Comparison of ENCODE assay signal across 20 cellular contexts in genomic region chr1:232980336-232980978, GRCh38. TPM values are rescaled to one million over a fixed set of nuclear protein-coding genes. Genes with fewer than 3 reads are reported as not detected.
DNase-seq lines count a peak whose midpoint lies in the region; ATAC-seq, FAIRE-seq and TF ChIP-seq lines count a peak whose summit lies in the region.
"Had no signal": no experiment of that assay in that cellular context is flagged by ENCODE, and none has a peak within 500 bp of the region (broad histone marks: within the 10 kb centered on the region; RNA-seq: fewer than 3 reads in every experiment).

No MANE protein-coding gene starts in this region.

- H3K4ac ChIP-seq in H9 (ENCODE audit: low read depth, low read length), result no peak overlapping the region

- H3K4me1 Mint-ChIP-seq in H9 (peaks cover 8 to 10% of the 10 kb centered on the region in 2 experiments), astrocyte (ENCODE audit: low read depth, unreplicated experiment) (peaks cover 15% of the 10 kb centered on the region)

- peaks cover 12 to 34% (median 33%) of the 10 kb centered on the region in 3 experiments for H3K36me3 Mint-ChIP-seq in H9 (ENCODE audit: insufficient read depth in 1 of 3, low read depth in 3 of 3)
- H3K36me3 Mint-ChIP-seq in astrocyte (ENCODE audit: low read depth, unreplicated experiment), result peaks cover 24% of the 10 kb centered on the region

- no peak overlapping the region for H3K56ac ChIP-seq in H9 (ENCODE audit: insufficient read length, low read depth, low read length)

- H4K8ac ChIP-seq in H9 (replicated peaks; ENCODE audit: insufficient read length, low read depth, low read length), result no peak overlapping the region

- no peak overlapping the region for H4K91ac ChIP-seq in H9 (ENCODE audit: insufficient read length, low read depth, low read length)

- no peaks in the 10 kb centered on the region for H3K4me1 ChIP-seq in H9 (ENCODE audit: insufficient read depth, low read length)
- peaks cover 14% of the 10 kb centered on the region for H3K4me1 ChIP-seq in astrocyte (ENCODE audit: insufficient read depth, low read length)
- peaks cover 10% of the 10 kb centered on the region for H3K4me1 ChIP-seq in keratinocyte (ENCODE audit: control insufficient read depth, extremely low read depth, insufficient read depth, low read length)
- H3K4me1 ChIP-seq in transverse colon, result peaks cover 0 to 11% (median 7%) of the 10 kb centered on the region in 4 donors

- no peak overlapping the region for H2BK5ac ChIP-seq in H9 (ENCODE audit: insufficient read length, low read length)

- no peak overlapping the region for H4K5ac ChIP-seq in H9 (ENCODE audit: insufficient read length, low read depth, low read length)

- FAIRE-seq in astrocyte (lab: Jason Lieb, UNC) (peak; percentile 9), keratinocyte (lab: Jason Lieb, UNC) (no peak)
- FAIRE-seq: kidney had no signal

- no peak overlapping the region for H3K18ac ChIP-seq in H9 (ENCODE audit: insufficient read length, low read depth, low read length)

- H3K23me2 ChIP-seq in H9 (ENCODE audit: insufficient read length, low read depth, low read length, poor library complexity, severe bottlenecking), result no peaks in the 10 kb centered on the region

- H2BK12ac ChIP-seq in H9 (ENCODE audit: insufficient read length, low read depth, low read length), result no peak overlapping the region

- WGBS in H9 (ENCODE audit: extremely low coverage, insufficient read length, low lambda C conversion rate), result no CpG with 5 or more reads among the region's 14 CpGs
- WGBS in transverse colon (ENCODE audit: low coverage in 1 of 2), 2 donors, result 84 to 85% methylated on average over 5 to 14 of the region's 14 CpGs

- no peaks in the 10 kb centered on the region for H3K9me1 ChIP-seq in keratinocyte (ENCODE audit: control insufficient read depth, extremely low read depth, insufficient read depth, low read length)

- H2AK5ac ChIP-seq in H9 (ENCODE audit: insufficient read length, low read length), result no peak overlapping the region

- H4K20me1 ChIP-seq in H9 (ENCODE audit: control insufficient read depth, insufficient read depth, insufficient read length) (no peaks in the 10 kb centered on the region), astrocyte (ENCODE audit: insufficient read depth, low read length) (no peaks in the 10 kb centered on the region), keratinocyte (ENCODE audit: control insufficient read depth, extremely low read depth, insufficient read depth, low read length) (no peaks in the 10 kb centered on the region)

- no peak overlapping the region for H2BK20ac ChIP-seq in H9 (ENCODE audit: low read depth, low read length, poor library complexity, severe bottlenecking)

- no peak; the same call in 2 of the 3 replicates for TF ChIP-seq CTCF in H9 (conservative IDR thresholded peaks at IDR 0.05)
- TF ChIP-seq CTCF in astrocyte (IDR thresholded peaks at IDR 0.05; ENCODE audit: insufficient read depth, low read depth, low read length), result no peak
- TF ChIP-seq CTCF in keratinocyte (optimal IDR thresholded peaks at IDR 0.05 in 1 of 3, IDR thresholded peaks at IDR 0.05 in 1 of 3, conservative IDR thresholded peaks at IDR 0.05 in 1 of 3; ENCODE audit: extremely low read depth in 1 of 3, insufficient read depth in 2 of 3, low read length in 3 of 3), result peak in 2 of 3 experiments; percentile 8 to 64
- TF ChIP-seq CTCF in transverse colon (IDR thresholded peaks at IDR 0.05), result no peak

- H3K27me3 ChIP-seq in H9 (ENCODE audit: insufficient read depth, low read length) (no peaks in the 10 kb centered on the region), astrocyte (ENCODE audit: insufficient read depth, low read length) (no peaks in the 10 kb centered on the region), keratinocyte (ENCODE audit: control insufficient read depth, extremely low read depth, insufficient read depth, low read length) (no peaks in the 10 kb centered on the region), transverse colon (no peaks in the 10 kb centered on the region)
- H3K27me3 ChIP-seq: stomach, vagina had no signal

- H3K9ac ChIP-seq in H9 (ENCODE audit: extremely low read depth, insufficient read length, low read length) (no peak overlapping the region), astrocyte (ENCODE audit: low read length) (no peak overlapping the region), keratinocyte (ENCODE audit: control insufficient read depth, extremely low read depth, insufficient read depth, low read length) (no peak overlapping the region)

- H3K4me3 ChIP-seq in astrocyte (ENCODE audit: insufficient read depth, low read depth, low read length) (no peak overlapping the region), keratinocyte (ENCODE audit: control insufficient read depth in 2 of 3, extremely low read depth in 1 of 3, insufficient read depth in 2 of 3, low read depth in 1 of 3, low read length in 3 of 3) (no peak overlapping the region), transverse colon (no peak overlapping the region)
- H3K4me3 ChIP-seq: stomach, vagina had no signal

- H2BK120ac ChIP-seq in H9 (ENCODE audit: low read depth, low read length, poor library complexity, severe bottlenecking), result no peak overlapping the region

- H3K36me3 ChIP-seq in astrocyte (ENCODE audit: insufficient read depth, low read length) (peaks cover 6% of the 10 kb centered on the region), keratinocyte (ENCODE audit: control insufficient read depth in 2 of 2, extremely low read depth in 1 of 2, insufficient read depth in 2 of 2, low read length in 2 of 2) (peaks cover 3 to 13% of the 10 kb centered on the region in 2 experiments), transverse colon (peaks cover 0 to 6% (median 0%) of the 10 kb centered on the region in 4 donors)
- H3K36me3 ChIP-seq: vagina had no signal

- no peaks in the 10 kb centered on the region for H3K9me3 ChIP-seq in H9 (ENCODE audit: control insufficient read depth, low read depth, low read length)
- no peaks in the 10 kb centered on the region for H3K9me3 ChIP-seq in astrocyte (ENCODE audit: insufficient read depth, low read depth, low read length)
- no peaks in the 10 kb centered on the region for H3K9me3 ChIP-seq in keratinocyte (ENCODE audit: control insufficient read depth, low read depth, low read length)
- H3K9me3 ChIP-seq in transverse colon, result no peaks in the 10 kb centered on the region
- H3K9me3 ChIP-seq: stomach, vagina had no signal

- H2BK15ac ChIP-seq in H9 (ENCODE audit: low read depth, low read length), result no peak overlapping the region

- H3K23ac ChIP-seq in H9 (ENCODE audit: insufficient read length, low read depth, low read length), result no peak overlapping the region

- no peak for TF ChIP-seq EP300 in transverse colon (IDR thresholded peaks at IDR 0.05; ENCODE audit: low read depth)

- no peak overlapping the region for H3K4me2 ChIP-seq in H9 (ENCODE audit: insufficient read depth, insufficient read length, low read length)
- no peak overlapping the region for H3K4me2 ChIP-seq in astrocyte (ENCODE audit: low read length)
- H3K4me2 ChIP-seq in keratinocyte (ENCODE audit: control insufficient read depth, extremely low read depth, insufficient read depth, low read depth, low read length), result peak overlapping the region; percentile 8

- H3K79me1 ChIP-seq in H9 (ENCODE audit: insufficient read depth, low read depth, low read length, poor library complexity, severe bottlenecking), result no peaks in the 10 kb centered on the region

- H3K27ac ChIP-seq in H9 (ENCODE audit: insufficient read length, low read depth, low read length) (no peak overlapping the region), astrocyte (ENCODE audit: low read depth, low read length) (no peak overlapping the region), keratinocyte (ENCODE audit: control insufficient read depth, insufficient read depth, low read length) (no peak overlapping the region), transverse colon (no peak overlapping the region)
- H3K27ac ChIP-seq: HL-60, stomach, vagina had no signal

- no peak for TF ChIP-seq POLR2A in transverse colon (IDR thresholded peaks at IDR 0.05)

- peak; percentile 74 for DNase-seq in Ammon's horn (ENCODE audit: low spot score)
- DNase-seq in H9, result peak; percentile 70
- peak; percentile 53 for DNase-seq in astrocyte (ENCODE audit: low read depth)
- DNase-seq in keratinocyte (ENCODE audit: low read depth, low spot score), result no peak
- DNase-seq in hepatic stellate cell (ENCODE audit: low spot score), result no peak
- DNase-seq in mucosa of gallbladder (ENCODE audit: low spot score), result no peak
- DNase-seq in transverse colon, result no peak
- DNase-seq: activated CD4-positive, alpha-beta T cell treated with anti-CD3 and anti-CD28 coated beads, Interleukin-2, amount 50 U/mL, for 1 hour; activated T-cell treated with anti-CD3 and anti-CD28 coated beads, Interleukin-2, amount 50 U/mL, for 72 hours; amniotic stem cell; cortex of kidney; KG1; kidney; midbrain; NCI-H1105 treated with DMSO at 0.1 percent for 48 hours; stomach; T1000 had no signal

- no peak for ATAC-seq in GM18873 (IDR thresholded peaks at IDR 0.05; ENCODE audit: low FRiP score, unreplicated experiment)
- ATAC-seq: activated T-cell treated with anti-CD3 and anti-CD28 coated beads, Interleukin-2, amount 50 U/mL, for 72 hours had no signal

- H3K4me3 Mint-ChIP-seq in H9 (no peak overlapping the region), astrocyte (ENCODE audit: unreplicated experiment) (no peak overlapping the region)
- H3K4me3 Mint-ChIP-seq: activated T-cell treated with anti-CD3 and anti-CD28 coated beads, Interleukin-2, amount 50 U/mL, for 72 hours had no signal

- intact Hi-C loops in transverse colon (cut with DNase I; ENCODE audit: low total_unique reads), result no loop called here

- no peak overlapping the region for H2AFZ ChIP-seq in H9 (ENCODE audit: low read length)
- H2AFZ ChIP-seq in astrocyte (ENCODE audit: low read depth, low read length), result no peak overlapping the region
- H2AFZ ChIP-seq in keratinocyte (ENCODE audit: control insufficient read depth, low read length), result no peak overlapping the region

- H3K79me2 ChIP-seq in H9 (ENCODE audit: insufficient read depth, low read length) (no peaks in the 10 kb centered on the region), astrocyte (ENCODE audit: insufficient read depth, low read length) (no peaks in the 10 kb centered on the region), keratinocyte (ENCODE audit: control insufficient read depth, insufficient read depth, low read length) (no peaks in the 10 kb centered on the region)

- no peak overlapping the region for H3K14ac ChIP-seq in H9 (ENCODE audit: insufficient read depth, low read length)

- no peak overlapping the region; a peak in 1 of 7 replicates for H3K27ac Mint-ChIP-seq in H9
- no peak overlapping the region for H3K27ac Mint-ChIP-seq in astrocyte (ENCODE audit: unreplicated experiment)
- H3K27ac Mint-ChIP-seq: activated T-cell treated with anti-CD3 and anti-CD28 coated beads, Interleukin-2, amount 50 U/mL, for 72 hours had no signal

- no peak overlapping the region for H3T11ph ChIP-seq in H9 (ENCODE audit: low read length)

- H3K27me3 Mint-ChIP-seq in H9 (ENCODE audit: low read depth) (peaks cover 2% of the 10 kb centered on the region; the same call in 1 of the 2 replicates), astrocyte (ENCODE audit: low read depth, unreplicated experiment) (no peaks in the 10 kb centered on the region)

- dilution Hi-C loops in keratinocyte (cut with MboI; ENCODE audit: extremely low pct_ligation_motif_present, low sequenced_read_pairs), result no loop called here

- H3K9me3 Mint-ChIP-seq in H9, result no peaks in the 10 kb centered on the region
- no peaks in the 10 kb centered on the region for H3K9me3 Mint-ChIP-seq in astrocyte (ENCODE audit: unreplicated experiment)
- H3K9me3 Mint-ChIP-seq: activated T-cell treated with anti-CD3 and anti-CD28 coated beads, Interleukin-2, amount 50 U/mL, for 72 hours had no signal

- in situ Hi-C loops in transverse colon (cut with MboI; ENCODE audit: low pct_ligation_motif_present in 1 of 4, low pct_unique_long_range_greater_than_20kb in 1 of 4, low sequenced_read_pairs in 3 of 4), result no loop called here

RNA-seq across cellular contexts. Expression of gene NTPCR, which starts 30.0 kb away (rescaled TPM):
- 87.4 and 92.3 TPM in 2 replicates for total RNA-seq in H9 (2021)
- 41.5 and 54.5 TPM in 2 replicates for total RNA-seq in astrocyte
- 25.2 to 40.0 TPM (median 31.5 TPM) in 3 replicates for polyA plus RNA-seq in keratinocyte
- 18.1 TPM for polyA plus RNA-seq in keratinocyte (2011; ENCODE audit: low read depth)
- polyA plus RNA-seq in keratinocyte (2011; cell fraction: cytosol; rRNA removed), result 33.7 and 42.9 TPM in 2 replicates
- 16.6 and 17.1 TPM in 2 replicates for polyA plus RNA-seq in keratinocyte (2011; cell fraction: nucleus; rRNA removed)
- 40.9 and 43.3 TPM in 2 replicates for polyA plus RNA-seq in keratinocyte (2012; ENCODE audit: low replicate concordance)
- polyA minus RNA-seq in keratinocyte, result 3.7 to 11.9 TPM (median 9.1 TPM) in 3 replicates
- polyA minus RNA-seq in keratinocyte (2011; cell fraction: cytosol; rRNA and poly(A)+ RNA removed), result 14.0 TPM
- 4.6 and 6.2 TPM in 2 replicates for polyA minus RNA-seq in keratinocyte (2011; cell fraction: nucleus; rRNA and poly(A)+ RNA removed)
- total RNA-seq in mucosa of gallbladder, result 53.5 TPM
- total RNA-seq in transverse colon, result 10 to 100 TPM; 13.5 to 53.3 (median 37.2) TPM

Comparison
In these comparisons a context has a peak if more than half of its experiments do, and no peak if none do; other contexts are left out.
1. DNase-seq: peak in Ammon's horn (single experiment), H9 (single experiment) and astrocyte (single experiment); none in keratinocyte (single experiment), hepatic stellate cell (single experiment), mucosa of gallbladder (single experiment) and transverse colon (single experiment).
2. CTCF ChIP-seq: peak in keratinocyte (2 of 3); none in H9 (single experiment), astrocyte (single experiment) and transverse colon (0 of 5).